In the genomic region with DNA sequence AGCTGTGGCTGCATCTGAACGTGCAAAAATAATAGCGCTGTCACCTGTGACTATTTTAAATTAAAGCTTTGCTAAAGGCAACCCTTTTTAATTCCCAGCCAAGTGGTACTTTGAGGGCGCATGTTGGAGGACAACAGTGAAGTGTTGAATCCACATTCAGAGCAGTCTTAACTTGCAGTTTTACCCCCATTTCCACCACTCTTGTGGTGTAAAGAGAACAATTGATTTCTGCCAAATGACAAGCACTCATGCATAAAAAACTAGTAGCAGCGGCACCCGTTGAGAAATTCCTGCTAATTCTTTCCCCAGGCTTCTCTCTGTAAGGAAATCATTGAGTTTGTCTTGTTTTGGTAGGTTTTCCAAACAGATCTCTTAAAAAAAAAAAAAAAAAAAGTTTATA, we compare ENCODE assay signal across 1 cellular context.
TF ChIP-seq lines count a peak whose summit lies in the region.

No MANE protein-coding gene starts in this region.

TF ChIP-seq in WTC11, 78 proteins besides CTCF, POLR2A, EP300 and RAD21 (continued from another document):
- TF ChIP-seq, protein P1, sequence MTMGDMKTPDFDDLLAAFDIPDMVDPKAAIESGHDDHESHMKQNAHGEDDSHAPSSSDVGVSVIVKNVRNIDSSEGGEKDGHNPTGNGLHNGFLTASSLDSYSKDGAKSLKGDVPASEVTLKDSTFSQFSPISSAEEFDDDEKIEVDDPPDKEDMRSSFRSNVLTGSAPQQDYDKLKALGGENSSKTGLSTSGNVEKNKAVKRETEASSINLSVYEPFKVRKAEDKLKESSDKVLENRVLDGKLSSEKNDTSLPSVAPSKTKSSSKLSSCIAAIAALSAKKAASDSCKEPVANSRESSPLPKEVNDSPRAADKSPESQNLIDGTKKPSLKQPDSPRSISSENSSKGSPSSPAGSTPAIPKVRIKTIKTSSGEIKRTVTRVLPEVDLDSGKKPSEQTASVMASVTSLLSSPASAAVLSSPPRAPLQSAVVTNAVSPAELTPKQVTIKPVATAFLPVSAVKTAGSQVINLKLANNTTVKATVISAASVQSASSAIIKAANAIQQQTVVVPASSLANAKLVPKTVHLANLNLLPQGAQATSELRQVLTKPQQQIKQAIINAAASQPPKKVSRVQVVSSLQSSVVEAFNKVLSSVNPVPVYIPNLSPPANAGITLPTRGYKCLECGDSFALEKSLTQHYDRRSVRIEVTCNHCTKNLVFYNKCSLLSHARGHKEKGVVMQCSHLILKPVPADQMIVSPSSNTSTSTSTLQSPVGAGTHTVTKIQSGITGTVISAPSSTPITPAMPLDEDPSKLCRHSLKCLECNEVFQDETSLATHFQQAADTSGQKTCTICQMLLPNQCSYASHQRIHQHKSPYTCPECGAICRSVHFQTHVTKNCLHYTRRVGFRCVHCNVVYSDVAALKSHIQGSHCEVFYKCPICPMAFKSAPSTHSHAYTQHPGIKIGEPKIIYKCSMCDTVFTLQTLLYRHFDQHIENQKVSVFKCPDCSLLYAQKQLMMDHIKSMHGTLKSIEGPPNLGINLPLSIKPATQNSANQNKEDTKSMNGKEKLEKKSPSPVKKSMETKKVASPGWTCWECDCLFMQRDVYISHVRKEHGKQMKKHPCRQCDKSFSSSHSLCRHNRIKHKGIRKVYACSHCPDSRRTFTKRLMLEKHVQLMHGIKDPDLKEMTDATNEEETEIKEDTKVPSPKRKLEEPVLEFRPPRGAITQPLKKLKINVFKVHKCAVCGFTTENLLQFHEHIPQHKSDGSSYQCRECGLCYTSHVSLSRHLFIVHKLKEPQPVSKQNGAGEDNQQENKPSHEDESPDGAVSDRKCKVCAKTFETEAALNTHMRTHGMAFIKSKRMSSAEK (CRISPR knock-in tag; IDR thresholded peaks at IDR 0.05; ENCODE audit: borderline replicate concordance), result no peak
- TF ChIP-seq JUN (CRISPR knock-in tag; IDR thresholded peaks at IDR 0.05) (no peak), RORB (CRISPR knock-in tag; IDR thresholded peaks at IDR 0.05) (no peak), NR2C2 (CRISPR knock-in tag; IDR thresholded peaks at IDR 0.05) (no peak), ZBTB21 (CRISPR knock-in tag; IDR thresholded peaks at IDR 0.05; ENCODE audit: borderline replicate concordance) (no peak), SMAD3 (CRISPR knock-in tag; IDR thresholded peaks at IDR 0.05; ENCODE audit: borderline replicate concordance) (no peak), RELA (CRISPR knock-in tag; IDR thresholded peaks at IDR 0.05; ENCODE audit: borderline replicate concordance) (no peak)
- TF ChIP-seq, protein P2, sequence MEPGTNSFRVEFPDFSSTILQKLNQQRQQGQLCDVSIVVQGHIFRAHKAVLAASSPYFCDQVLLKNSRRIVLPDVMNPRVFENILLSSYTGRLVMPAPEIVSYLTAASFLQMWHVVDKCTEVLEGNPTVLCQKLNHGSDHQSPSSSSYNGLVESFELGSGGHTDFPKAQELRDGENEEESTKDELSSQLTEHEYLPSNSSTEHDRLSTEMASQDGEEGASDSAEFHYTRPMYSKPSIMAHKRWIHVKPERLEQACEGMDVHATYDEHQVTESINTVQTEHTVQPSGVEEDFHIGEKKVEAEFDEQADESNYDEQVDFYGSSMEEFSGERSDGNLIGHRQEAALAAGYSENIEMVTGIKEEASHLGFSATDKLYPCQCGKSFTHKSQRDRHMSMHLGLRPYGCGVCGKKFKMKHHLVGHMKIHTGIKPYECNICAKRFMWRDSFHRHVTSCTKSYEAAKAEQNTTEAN (CRISPR knock-in tag; IDR thresholded peaks at IDR 0.05), result no peak
